ENCODE assay signal across 3 cellular contexts in genomic region chr1:16537525-16537924, GRCh38. TPM values are rescaled to one million over a fixed set of nuclear protein-coding genes. Genes with fewer than 3 reads are reported as not detected.
"Had no signal": no experiment of that assay in that cellular context is flagged by ENCODE, and none has a peak within 500 bp of the region (broad histone marks: within the 10 kb centered on the region; RNA-seq: fewer than 3 reads in every experiment).

No MANE protein-coding gene starts in this region.

RNA-seq across cellular contexts. Expression of gene RNU1-1, which starts 23.4 kb away (rescaled TPM):
- total RNA-seq: GM23248, HT1080 had no signal
- polyA plus RNA-seq: GM23248, IgD-negative memory B cell had no signal
